1 cellular context compared by ENCODE assay signal in genomic region chr6:22888147-22888831, GRCh38.
TF ChIP-seq lines count a peak whose summit lies in the region.

No MANE protein-coding gene starts in this region.

TF ChIP-seq in H1, 55 proteins besides CTCF, POLR2A, EP300 and RAD21 (continued from another document):
- TF ChIP-seq, protein P1, sequence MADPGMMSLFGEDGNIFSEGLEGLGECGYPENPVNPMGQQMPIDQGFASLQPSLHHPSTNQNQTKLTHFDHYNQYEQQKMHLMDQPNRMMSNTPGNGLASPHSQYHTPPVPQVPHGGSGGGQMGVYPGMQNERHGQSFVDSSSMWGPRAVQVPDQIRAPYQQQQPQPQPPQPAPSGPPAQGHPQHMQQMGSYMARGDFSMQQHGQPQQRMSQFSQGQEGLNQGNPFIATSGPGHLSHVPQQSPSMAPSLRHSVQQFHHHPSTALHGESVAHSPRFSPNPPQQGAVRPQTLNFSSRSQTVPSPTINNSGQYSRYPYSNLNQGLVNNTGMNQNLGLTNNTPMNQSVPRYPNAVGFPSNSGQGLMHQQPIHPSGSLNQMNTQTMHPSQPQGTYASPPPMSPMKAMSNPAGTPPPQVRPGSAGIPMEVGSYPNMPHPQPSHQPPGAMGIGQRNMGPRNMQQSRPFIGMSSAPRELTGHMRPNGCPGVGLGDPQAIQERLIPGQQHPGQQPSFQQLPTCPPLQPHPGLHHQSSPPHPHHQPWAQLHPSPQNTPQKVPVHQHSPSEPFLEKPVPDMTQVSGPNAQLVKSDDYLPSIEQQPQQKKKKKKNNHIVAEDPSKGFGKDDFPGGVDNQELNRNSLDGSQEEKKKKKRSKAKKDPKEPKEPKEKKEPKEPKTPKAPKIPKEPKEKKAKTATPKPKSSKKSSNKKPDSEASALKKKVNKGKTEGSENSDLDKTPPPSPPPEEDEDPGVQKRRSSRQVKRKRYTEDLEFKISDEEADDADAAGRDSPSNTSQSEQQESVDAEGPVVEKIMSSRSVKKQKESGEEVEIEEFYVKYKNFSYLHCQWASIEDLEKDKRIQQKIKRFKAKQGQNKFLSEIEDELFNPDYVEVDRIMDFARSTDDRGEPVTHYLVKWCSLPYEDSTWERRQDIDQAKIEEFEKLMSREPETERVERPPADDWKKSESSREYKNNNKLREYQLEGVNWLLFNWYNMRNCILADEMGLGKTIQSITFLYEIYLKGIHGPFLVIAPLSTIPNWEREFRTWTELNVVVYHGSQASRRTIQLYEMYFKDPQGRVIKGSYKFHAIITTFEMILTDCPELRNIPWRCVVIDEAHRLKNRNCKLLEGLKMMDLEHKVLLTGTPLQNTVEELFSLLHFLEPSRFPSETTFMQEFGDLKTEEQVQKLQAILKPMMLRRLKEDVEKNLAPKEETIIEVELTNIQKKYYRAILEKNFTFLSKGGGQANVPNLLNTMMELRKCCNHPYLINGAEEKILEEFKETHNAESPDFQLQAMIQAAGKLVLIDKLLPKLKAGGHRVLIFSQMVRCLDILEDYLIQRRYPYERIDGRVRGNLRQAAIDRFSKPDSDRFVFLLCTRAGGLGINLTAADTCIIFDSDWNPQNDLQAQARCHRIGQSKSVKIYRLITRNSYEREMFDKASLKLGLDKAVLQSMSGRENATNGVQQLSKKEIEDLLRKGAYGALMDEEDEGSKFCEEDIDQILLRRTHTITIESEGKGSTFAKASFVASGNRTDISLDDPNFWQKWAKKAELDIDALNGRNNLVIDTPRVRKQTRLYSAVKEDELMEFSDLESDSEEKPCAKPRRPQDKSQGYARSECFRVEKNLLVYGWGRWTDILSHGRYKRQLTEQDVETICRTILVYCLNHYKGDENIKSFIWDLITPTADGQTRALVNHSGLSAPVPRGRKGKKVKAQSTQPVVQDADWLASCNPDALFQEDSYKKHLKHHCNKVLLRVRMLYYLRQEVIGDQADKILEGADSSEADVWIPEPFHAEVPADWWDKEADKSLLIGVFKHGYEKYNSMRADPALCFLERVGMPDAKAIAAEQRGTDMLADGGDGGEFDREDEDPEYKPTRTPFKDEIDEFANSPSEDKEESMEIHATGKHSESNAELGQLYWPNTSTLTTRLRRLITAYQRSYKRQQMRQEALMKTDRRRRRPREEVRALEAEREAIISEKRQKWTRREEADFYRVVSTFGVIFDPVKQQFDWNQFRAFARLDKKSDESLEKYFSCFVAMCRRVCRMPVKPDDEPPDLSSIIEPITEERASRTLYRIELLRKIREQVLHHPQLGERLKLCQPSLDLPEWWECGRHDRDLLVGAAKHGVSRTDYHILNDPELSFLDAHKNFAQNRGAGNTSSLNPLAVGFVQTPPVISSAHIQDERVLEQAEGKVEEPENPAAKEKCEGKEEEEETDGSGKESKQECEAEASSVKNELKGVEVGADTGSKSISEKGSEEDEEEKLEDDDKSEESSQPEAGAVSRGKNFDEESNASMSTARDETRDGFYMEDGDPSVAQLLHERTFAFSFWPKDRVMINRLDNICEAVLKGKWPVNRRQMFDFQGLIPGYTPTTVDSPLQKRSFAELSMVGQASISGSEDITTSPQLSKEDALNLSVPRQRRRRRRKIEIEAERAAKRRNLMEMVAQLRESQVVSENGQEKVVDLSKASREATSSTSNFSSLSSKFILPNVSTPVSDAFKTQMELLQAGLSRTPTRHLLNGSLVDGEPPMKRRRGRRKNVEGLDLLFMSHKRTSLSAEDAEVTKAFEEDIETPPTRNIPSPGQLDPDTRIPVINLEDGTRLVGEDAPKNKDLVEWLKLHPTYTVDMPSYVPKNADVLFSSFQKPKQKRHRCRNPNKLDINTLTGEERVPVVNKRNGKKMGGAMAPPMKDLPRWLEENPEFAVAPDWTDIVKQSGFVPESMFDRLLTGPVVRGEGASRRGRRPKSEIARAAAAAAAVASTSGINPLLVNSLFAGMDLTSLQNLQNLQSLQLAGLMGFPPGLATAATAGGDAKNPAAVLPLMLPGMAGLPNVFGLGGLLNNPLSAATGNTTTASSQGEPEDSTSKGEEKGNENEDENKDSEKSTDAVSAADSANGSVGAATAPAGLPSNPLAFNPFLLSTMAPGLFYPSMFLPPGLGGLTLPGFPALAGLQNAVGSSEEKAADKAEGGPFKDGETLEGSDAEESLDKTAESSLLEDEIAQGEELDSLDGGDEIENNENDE (IDR thresholded peaks at IDR 0.05; ENCODE audit: insufficient replicate concordance, low read length) = no peak
- no peak for TF ChIP-seq TEAD4 (IDR thresholded peaks at IDR 0.05; ENCODE audit: low read depth, low read length)
- TF ChIP-seq BACH1 (IDR thresholded peaks at IDR 0.05; ENCODE audit: low read length) = no peak
- no peak for TF ChIP-seq YY1 (IDR thresholded peaks at IDR 0.05; ENCODE audit: low read depth, low read length)
- no peak for TF ChIP-seq SAP30 (IDR thresholded peaks at IDR 0.05; ENCODE audit: insufficient read depth, insufficient replicate concordance, low read length)
- no peak for TF ChIP-seq NANOG (IDR thresholded peaks at IDR 0.05; ENCODE audit: insufficient read depth, low read depth, low read length, poor library complexity, severe bottlenecking)
- TF ChIP-seq BRCA1 (IDR thresholded peaks at IDR 0.05; ENCODE audit: low read depth, low read length) = no peak
- TF ChIP-seq CHD1 (IDR thresholded peaks at IDR 0.05; ENCODE audit: low read depth, low read length) = no peak
